Comparison of ENCODE assay signal across 8 cellular contexts in genomic region chr9:2859776-2860379, GRCh38. TPM values are rescaled to one million over a fixed set of nuclear protein-coding genes. Genes with fewer than 3 reads are reported as not detected.
DNase-seq lines count a peak whose midpoint lies in the region; ATAC-seq and TF ChIP-seq lines count a peak whose summit lies in the region.

No MANE protein-coding gene starts in this region.

- H3K9ac ChIP-seq in endodermal cell (ENCODE audit: extremely low read depth, low read length, poor library complexity, severe bottlenecking), result no peak overlapping the region

- H3K9me3 Mint-ChIP-seq in activated CD4-positive, alpha-beta T cell treated with anti-CD3 and anti-CD28 coated beads, Interleukin-2, amount 10 ng/mL, durations not matched to agents 7 days and 5 days, result no peaks in the 10 kb centered on the region
- no peaks in the 10 kb centered on the region for H3K9me3 Mint-ChIP-seq in endodermal cell
- H3K9me3 Mint-ChIP-seq in type B pancreatic cell, result no peaks in the 10 kb centered on the region

- WGBS in endodermal cell (ENCODE audit: insufficient coverage in 1 of 2, insufficient read length in 1 of 2), 2 experiments, result 38 to 100% methylated on average over 1 to 6 of the region's 6 CpGs

- no peaks in the 10 kb centered on the region for H3K4me1 ChIP-seq in endodermal cell (ENCODE audit: control insufficient read depth, insufficient read depth, low read length)

- ATAC-seq in HG02885 (IDR thresholded peaks at IDR 0.05; ENCODE audit: poor library complexity, unreplicated experiment) (peak; percentile 67), GM21515 (IDR thresholded peaks at IDR 0.05; ENCODE audit: unreplicated experiment) (no peak)

- H3K27ac Mint-ChIP-seq in activated CD4-positive, alpha-beta T cell treated with anti-CD3 and anti-CD28 coated beads, Interleukin-2, amount 10 ng/mL, durations not matched to agents 7 days and 5 days, result no peak overlapping the region
- H3K27ac Mint-ChIP-seq in endodermal cell (no peak overlapping the region), type B pancreatic cell (no peak overlapping the region)

- H3K27ac ChIP-seq in endodermal cell (ENCODE audit: low read depth, low read length), result no peak overlapping the region

- H3K27me3 Mint-ChIP-seq in activated CD4-positive, alpha-beta T cell treated with anti-CD3 and anti-CD28 coated beads, Interleukin-2, amount 10 ng/mL, durations not matched to agents 7 days and 5 days, result peaks cover 16% of the 10 kb centered on the region
- H3K27me3 Mint-ChIP-seq in endodermal cell (ENCODE audit: insufficient read depth) (peaks cover 23% of the 10 kb centered on the region), type B pancreatic cell (peaks cover 21% of the 10 kb centered on the region)

- CTCF ChIA-PET in GM10248 (lab: Yijun Ruan, JAX), result interaction anchor here (0.7 to 2.7 kb wide), 12 partner anchors 9 to 582 kb away, joined by 3 to 16 read pairs (median 4); partner anchors contain the start of gene PUM3
- CTCF ChIA-PET in activated CD4-positive, alpha-beta T cell treated with anti-CD3 and anti-CD28 coated beads, Interleukin-2, amount 10 ng/mL, durations not matched to agents 7 days and 5 days (lab: Charles Lee), result no interaction called here

- peak; percentile 44 for DNase-seq in GM10248 (ENCODE audit: extremely low spot score)
- DNase-seq in NCI-H446 (lab: John Stamatoyannopoulos, UW), result peak; percentile 90 to 93
- peak; percentile 49 for DNase-seq in activated CD4-positive, alpha-beta T cell treated with anti-CD3 and anti-CD28 coated beads, Interleukin-2, amount 10 ng/mL, durations not matched to agents 7 days and 5 days
- peak; percentile 92 for DNase-seq in endodermal cell
- DNase-seq in myocyte (ENCODE audit: low read depth), result peak; percentile 71
- DNase-seq in type B pancreatic cell (ENCODE audit: extremely low spot score, unreplicated experiment), result peak; percentile 75

- peak; percentile 77 for TF ChIP-seq CTCF in GM10248 (IDR thresholded peaks at IDR 0.05; ENCODE audit: control extremely low read depth, extremely low read depth, low read depth, missing control alignments)
- peak; percentile 90 for TF ChIP-seq CTCF in endodermal cell (conservative IDR thresholded peaks at IDR 0.05)
- TF ChIP-seq CTCF in type B pancreatic cell (conservative IDR thresholded peaks at IDR 0.05), result peak; percentile 87

- H3K4me3 Mint-ChIP-seq in activated CD4-positive, alpha-beta T cell treated with anti-CD3 and anti-CD28 coated beads, Interleukin-2, amount 10 ng/mL, durations not matched to agents 7 days and 5 days, result no peak overlapping the region
- no peak overlapping the region for H3K4me3 Mint-ChIP-seq in endodermal cell
- no peak overlapping the region for H3K4me3 Mint-ChIP-seq in type B pancreatic cell

- no peaks in the 10 kb centered on the region for H3K36me3 Mint-ChIP-seq in activated CD4-positive, alpha-beta T cell treated with anti-CD3 and anti-CD28 coated beads, Interleukin-2, amount 10 ng/mL, durations not matched to agents 7 days and 5 days (ENCODE audit: low read depth)
- no peaks in the 10 kb centered on the region for H3K36me3 Mint-ChIP-seq in endodermal cell (ENCODE audit: low read depth)
- no peaks in the 10 kb centered on the region for H3K36me3 Mint-ChIP-seq in type B pancreatic cell

- H3K36me3 ChIP-seq in endodermal cell (ENCODE audit: control insufficient read depth, insufficient read depth, low read length), result no peaks in the 10 kb centered on the region

- peaks cover 8% of the 10 kb centered on the region for H3K4me1 Mint-ChIP-seq in activated CD4-positive, alpha-beta T cell treated with anti-CD3 and anti-CD28 coated beads, Interleukin-2, amount 10 ng/mL, durations not matched to agents 7 days and 5 days
- H3K4me1 Mint-ChIP-seq in endodermal cell, result no peaks in the 10 kb centered on the region
- H3K4me1 Mint-ChIP-seq in type B pancreatic cell (ENCODE audit: unreplicated experiment), result peaks cover 6% of the 10 kb centered on the region

- POLR2A ChIA-PET in GM10248 (lab: Yijun Ruan, JAX), result no interaction called here
- POLR2A ChIA-PET in activated CD4-positive, alpha-beta T cell treated with anti-CD3 and anti-CD28 coated beads, Interleukin-2, amount 10 ng/mL, durations not matched to agents 7 days and 5 days (lab: Charles Lee), result no interaction called here

- no peaks in the 10 kb centered on the region for H3K9me3 ChIP-seq in endodermal cell (ENCODE audit: control insufficient read depth, low read length)

- H3K4me3 ChIP-seq in endodermal cell (ENCODE audit: low read length), result no peak overlapping the region

- H3K27me3 ChIP-seq in endodermal cell (ENCODE audit: control insufficient read depth, insufficient read depth, low read length, poor library complexity, severe bottlenecking), result peaks cover 11% of the 10 kb centered on the region

RNA-seq across cellular contexts. Expression of gene PUM3, which starts 16.0 kb away (rescaled TPM):
- 10 to 100 TPM; 49.8 to 57.2 TPM for total RNA-seq in activated CD4-positive, alpha-beta T cell treated with anti-CD3 and anti-CD28 coated beads, Interleukin-2, amount 10 ng/mL, durations not matched to agents 7 days and 5 days
- 10 to 100 TPM; 69.5 to 87.0 TPM for total RNA-seq in endodermal cell
- 37.2 TPM for polyA plus RNA-seq in endodermal cell (2013, experiment 1 of 2)
- polyA plus RNA-seq in endodermal cell (2013, experiment 2 of 2), result 40.0 TPM
- total RNA-seq in myocyte, result 37.9 and 45.2 TPM in 2 replicates
- 14.0 TPM for polyA plus RNA-seq in myocyte (2012)
- total RNA-seq in type B pancreatic cell (ENCODE audit: low replicate concordance), result 49.9 and 54.4 TPM in 2 replicates
